ENCODE assay signal across 40 cellular contexts in genomic region chr2:100542418-100542817, GRCh38.
"Had no signal": no experiment of that assay in that cellular context is flagged by ENCODE, and none has a peak within 500 bp of the region (broad histone marks: within the 10 kb centered on the region; RNA-seq: fewer than 3 reads in every experiment).

No MANE protein-coding gene starts in this region.

- H3K27me3 ChIP-seq: adrenal gland, ascending aorta, body of pancreas, brain microvascular endothelial cell, breast epithelium, cardiac muscle cell had no signal

- H3K9me3 Mint-ChIP-seq: activated naive CD4-positive, alpha-beta T cell treated with anti-CD3 and anti-CD28 coated beads for 36 hours; activated naive CD4-positive, alpha-beta T cell treated with anti-CD3 and anti-CD28 coated beads, Interleukin-2, amount 10 ng/mL, durations not matched to agents 7 days and 5 days; activated naive CD4-positive, alpha-beta T cell treated with anti-CD3 and anti-CD28 coated beads, Interleukin-2, amount 50 U/mL, for 24 hours; activated naive CD4-positive, alpha-beta T cell treated with anti-CD3 and anti-CD28 coated beads, Interleukin-2, amount 50 U/mL, for 72 hours; activated naive CD8-positive, alpha-beta T cell treated with anti-CD3 and anti-CD28 coated beads for 36 hours; activated naive CD8-positive, alpha-beta T cell treated with anti-CD3 and anti-CD28 coated beads, Interleukin-2, amount 10 ng/mL, durations not matched to agents 7 days and 5 days; activated naive CD8-positive, alpha-beta T cell treated with anti-CD3 and anti-CD28 coated beads, Interleukin-2, amount 50 U/mL, for 24 hours; activated T-cell treated with anti-CD3 and anti-CD28 coated beads, Interleukin-2, amount 50 U/mL, for 24 hours; activated T-cell treated with anti-CD3 and anti-CD28 coated beads, Interleukin-2, amount 50 U/mL, for 4 hours; activated T-cell treated with anti-CD3 and anti-CD28 coated beads, Interleukin-2, amount 50 U/mL, for 72 hours; activated T-helper 1 cell treated with anti-CD3 and anti-CD28 coated beads, Interleukin-12 subunit alpha, Interleukin-12 subunit beta, Interleukin-2, Interleukin-4 antibody, amounts not matched to agents 30 ng/mL and 10 ng/mL and 1 ng/mL, durations not matched to agents 14 hours and 24 hours and 36 hours; activated T-helper 17 cell treated with anti-CD3 and anti-CD28 coated beads, Interleukin-2, amount 50 U/mL, for 72 hours; activated T-helper 2 cell treated with anti-CD3 and anti-CD28 coated beads, Interferon-gamma antibody, Interleukin-2, Interleukin-4, amounts not matched to agents 10 μg/mL and 5 μg/mL and 100 μg/mL, durations not matched to agents 14 hours and 24 hours and 36 hours; central memory CD8-positive, alpha-beta T cell had no signal

- H3K4me1 Mint-ChIP-seq: activated naive CD4-positive, alpha-beta T cell treated with anti-CD3 and anti-CD28 coated beads, Interleukin-2, amount 50 U/mL, for 24 hours; activated naive CD8-positive, alpha-beta T cell treated with anti-CD3 and anti-CD28 coated beads, Interleukin-2, amount 50 U/mL, for 24 hours; activated T-helper 17 cell treated with anti-CD3 and anti-CD28 coated beads, Interleukin-2, amount 50 U/mL, for 72 hours; brain; central memory CD8-positive, alpha-beta T cell had no signal

- H3K4me3 ChIP-seq: adrenal gland, ascending aorta, body of pancreas, breast epithelium, cardiac muscle cell had no signal

- H3K36me3 ChIP-seq: adrenal gland, ascending aorta, brain microvascular endothelial cell, breast epithelium, cardiac muscle cell had no signal

- H3K27ac Mint-ChIP-seq: activated naive CD4-positive, alpha-beta T cell treated with anti-CD3 and anti-CD28 coated beads for 36 hours; activated naive CD4-positive, alpha-beta T cell treated with anti-CD3 and anti-CD28 coated beads, Interleukin-2, amount 10 ng/mL, durations not matched to agents 7 days and 5 days; activated naive CD4-positive, alpha-beta T cell treated with anti-CD3 and anti-CD28 coated beads, Interleukin-2, amount 50 U/mL, for 24 hours; activated naive CD4-positive, alpha-beta T cell treated with anti-CD3 and anti-CD28 coated beads, Interleukin-2, amount 50 U/mL, for 72 hours; activated naive CD8-positive, alpha-beta T cell; activated naive CD8-positive, alpha-beta T cell treated with anti-CD3 and anti-CD28 coated beads for 36 hours; activated naive CD8-positive, alpha-beta T cell treated with anti-CD3 and anti-CD28 coated beads, Interleukin-2, amount 10 ng/mL, durations not matched to agents 7 days and 5 days; activated naive CD8-positive, alpha-beta T cell treated with anti-CD3 and anti-CD28 coated beads, Interleukin-2, amount 50 U/mL, for 24 hours; activated T-cell treated with anti-CD3 and anti-CD28 coated beads, Interleukin-2, amount 50 U/mL, for 24 hours; activated T-cell treated with anti-CD3 and anti-CD28 coated beads, Interleukin-2, amount 50 U/mL, for 72 hours; activated T-helper 1 cell treated with anti-CD3 and anti-CD28 coated beads, Interleukin-12 subunit alpha, Interleukin-12 subunit beta, Interleukin-2, Interleukin-4 antibody, amounts not matched to agents 30 ng/mL and 10 ng/mL and 1 ng/mL, durations not matched to agents 14 hours and 24 hours and 36 hours; activated T-helper 17 cell treated with anti-CD3 and anti-CD28 coated beads, Interleukin-2, amount 50 U/mL, for 72 hours; activated T-helper 2 cell treated with anti-CD3 and anti-CD28 coated beads, Interferon-gamma antibody, Interleukin-2, Interleukin-4, amounts not matched to agents 10 μg/mL and 5 μg/mL and 100 μg/mL, durations not matched to agents 14 hours and 24 hours and 36 hours; brain had no signal

- H3K9me3 ChIP-seq: adrenal gland, ascending aorta, body of pancreas, breast epithelium had no signal

- H3K27me3 Mint-ChIP-seq: activated naive CD8-positive, alpha-beta T cell; activated naive CD8-positive, alpha-beta T cell treated with anti-CD3 and anti-CD28 coated beads for 36 hours; activated naive CD8-positive, alpha-beta T cell treated with anti-CD3 and anti-CD28 coated beads, Interleukin-2, amount 10 ng/mL, durations not matched to agents 7 days and 5 days; activated naive CD8-positive, alpha-beta T cell treated with anti-CD3 and anti-CD28 coated beads, Interleukin-2, amount 50 U/mL, for 24 hours; activated T-cell treated with anti-CD3 and anti-CD28 coated beads, Interleukin-2, amount 50 U/mL, for 24 hours had no signal

- DNase-seq: activated effector memory CD4-positive, alpha-beta T cell treated with anti-CD3 and anti-CD28 coated beads, Interleukin-2, amount 50 U/mL, for 16 hours; activated effector memory CD4-positive, alpha-beta T cell treated with Interleukin-2 at 50 U/mL for 16 hours; activated gamma-delta T cell; activated gamma-delta T cell treated with Interleukin-2 at 50 U/mL for 16 hours; activated naive CD4-positive, alpha-beta T cell; activated naive CD4-positive, alpha-beta T cell treated with anti-CD3 and anti-CD28 coated beads for 36 hours; activated naive CD4-positive, alpha-beta T cell treated with anti-CD3 and anti-CD28 coated beads, Interleukin-2, amount 10 ng/mL, durations not matched to agents 7 days and 5 days; activated naive CD4-positive, alpha-beta T cell treated with anti-CD3 and anti-CD28 coated beads, Interleukin-2, amount 50 U/mL, for 16 hours; activated naive CD4-positive, alpha-beta T cell treated with Interleukin-2 at 50 U/mL for 16 hours; activated naive CD8-positive, alpha-beta T cell treated with anti-CD3 and anti-CD28 coated beads for 36 hours; activated naive CD8-positive, alpha-beta T cell treated with anti-CD3 and anti-CD28 coated beads, Interleukin-2, amount 10 ng/mL, durations not matched to agents 7 days and 5 days; activated naive CD8-positive, alpha-beta T cell treated with anti-CD3 and anti-CD28 coated beads, Interleukin-2, amount 50 U/mL, for 24 hours; activated T-cell treated with anti-CD3 and anti-CD28 coated beads, Interleukin-2, amount 50 U/mL, for 1 hour; activated T-cell treated with anti-CD3 and anti-CD28 coated beads, Interleukin-2, amount 50 U/mL, for 24 hours; activated T-cell treated with anti-CD3 and anti-CD28 coated beads, Interleukin-2, amount 50 U/mL, for 4 hours; activated T-cell treated with anti-CD3 and anti-CD28 coated beads, Interleukin-2, amount 50 U/mL, for 48 hours; activated T-cell treated with anti-CD3 and anti-CD28 coated beads, Interleukin-2, amount 50 U/mL, for 72 hours; adrenal gland; amniotic stem cell; amygdala; anterior cingulate cortex; aorta; body of pancreas; brain microvascular endothelial cell; caudate nucleus; central memory CD4-positive, alpha-beta T cell; cerebellar nuclear complex had no signal

- H3K4me1 ChIP-seq: adrenal gland, ascending aorta, body of pancreas, breast epithelium had no signal

- H3K4me3 Mint-ChIP-seq: activated naive CD4-positive, alpha-beta T cell treated with anti-CD3 and anti-CD28 coated beads for 36 hours; activated naive CD4-positive, alpha-beta T cell treated with anti-CD3 and anti-CD28 coated beads, Interleukin-2, amount 10 ng/mL, durations not matched to agents 7 days and 5 days; activated naive CD4-positive, alpha-beta T cell treated with anti-CD3 and anti-CD28 coated beads, Interleukin-2, amount 50 U/mL, for 24 hours; activated naive CD8-positive, alpha-beta T cell; activated naive CD8-positive, alpha-beta T cell treated with anti-CD3 and anti-CD28 coated beads for 36 hours; activated naive CD8-positive, alpha-beta T cell treated with anti-CD3 and anti-CD28 coated beads, Interleukin-2, amount 10 ng/mL, durations not matched to agents 7 days and 5 days; activated naive CD8-positive, alpha-beta T cell treated with anti-CD3 and anti-CD28 coated beads, Interleukin-2, amount 50 U/mL, for 24 hours; activated T-cell treated with anti-CD3 and anti-CD28 coated beads, Interleukin-2, amount 50 U/mL, for 24 hours; activated T-cell treated with anti-CD3 and anti-CD28 coated beads, Interleukin-2, amount 50 U/mL, for 4 hours; activated T-cell treated with anti-CD3 and anti-CD28 coated beads, Interleukin-2, amount 50 U/mL, for 72 hours; activated T-helper 1 cell treated with anti-CD3 and anti-CD28 coated beads, Interleukin-12 subunit alpha, Interleukin-12 subunit beta, Interleukin-2, Interleukin-4 antibody, amounts not matched to agents 30 ng/mL and 10 ng/mL and 1 ng/mL, durations not matched to agents 14 hours and 24 hours and 36 hours; activated T-helper 17 cell treated with anti-CD3 and anti-CD28 coated beads, Interleukin-2, amount 50 U/mL, for 72 hours; brain; central memory CD8-positive, alpha-beta T cell had no signal

- ATAC-seq: activated naive CD4-positive, alpha-beta T cell treated with anti-CD3 and anti-CD28 coated beads, Interleukin-2, amount 50 U/mL, for 72 hours; activated naive CD8-positive, alpha-beta T cell treated with anti-CD3 and anti-CD28 coated beads, Interleukin-2, amount 50 U/mL, for 24 hours; activated T-cell treated with anti-CD3 and anti-CD28 coated beads, Interleukin-2, amount 50 U/mL, for 4 hours; activated T-cell treated with anti-CD3 and anti-CD28 coated beads, Interleukin-2, amount 50 U/mL, for 72 hours; activated T-helper 17 cell treated with anti-CD3 and anti-CD28 coated beads, Interleukin-2, amount 50 U/mL, for 72 hours; body of pancreas had no signal

- H3K27ac ChIP-seq: adrenal gland, ascending aorta, body of pancreas, brain microvascular endothelial cell, breast epithelium, cardiac muscle cell had no signal

- FAIRE-seq: astrocyte, bronchial epithelial cell had no signal

- H3K36me3 Mint-ChIP-seq: activated naive CD4-positive, alpha-beta T cell treated with anti-CD3 and anti-CD28 coated beads, Interleukin-2, amount 10 ng/mL, durations not matched to agents 7 days and 5 days; activated naive CD4-positive, alpha-beta T cell treated with anti-CD3 and anti-CD28 coated beads, Interleukin-2, amount 50 U/mL, for 24 hours; activated naive CD4-positive, alpha-beta T cell treated with anti-CD3 and anti-CD28 coated beads, Interleukin-2, amount 50 U/mL, for 72 hours; activated naive CD8-positive, alpha-beta T cell; activated naive CD8-positive, alpha-beta T cell treated with anti-CD3 and anti-CD28 coated beads for 36 hours; activated naive CD8-positive, alpha-beta T cell treated with anti-CD3 and anti-CD28 coated beads, Interleukin-2, amount 10 ng/mL, durations not matched to agents 7 days and 5 days; brain had no signal
